Comparison of ENCODE assay signal across 13 cellular contexts in the genomic region with DNA sequence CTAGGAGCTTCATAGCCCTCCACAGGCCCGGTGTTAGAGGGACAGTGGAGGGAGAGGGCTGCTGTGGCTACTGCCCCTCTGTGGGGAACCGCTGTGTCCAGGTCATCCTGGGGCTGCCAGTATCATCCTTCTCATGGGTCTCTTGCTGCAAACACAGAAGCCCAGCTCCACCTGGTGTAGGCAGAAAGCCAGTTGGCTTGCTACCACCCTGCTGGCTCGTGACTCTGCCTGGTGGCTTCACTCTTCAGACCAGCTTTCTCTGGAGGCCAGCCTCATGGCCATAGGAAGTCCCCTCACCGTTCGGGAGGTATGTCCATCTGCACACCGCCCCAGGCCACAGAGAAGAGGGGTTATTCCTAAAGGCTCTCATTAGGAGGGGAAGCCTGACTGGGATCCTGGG. TPM values are rescaled to one million over a fixed set of nuclear protein-coding genes. Genes with fewer than 3 reads are reported as not detected.
DNase-seq lines count a peak whose midpoint lies in the region; ATAC-seq and TF ChIP-seq lines count a peak whose summit lies in the region.
"Had no signal": no experiment of that assay in that cellular context is flagged by ENCODE, and none has a peak within 500 bp of the region (broad histone marks: within the 10 kb centered on the region; RNA-seq: fewer than 3 reads in every experiment).

No MANE protein-coding gene starts in this region.

- H3K4me1 ChIP-seq in CD4-positive, CD25-positive, alpha-beta regulatory T cell (ENCODE audit: control insufficient read depth, insufficient read depth, low read length, poor library complexity, severe bottlenecking): peaks cover 44% of the 10 kb centered on the region
- H3K4me1 ChIP-seq in Karpas-422 (ENCODE audit: low read length): peaks cover 70% of the 10 kb centered on the region
- H3K4me1 ChIP-seq in ascending aorta: peaks cover 21 to 52% of the 10 kb centered on the region in 2 donors
- peaks cover 20 to 29% of the 10 kb centered on the region in 2 donors for H3K4me1 ChIP-seq in naive thymus-derived CD4-positive, alpha-beta T cell (ENCODE audit: control insufficient read depth in 2 of 2, insufficient read depth in 2 of 2, low read length in 2 of 2)

- no peaks in the 10 kb centered on the region for H3K9me3 Mint-ChIP-seq in CD4-positive, CD25-positive, alpha-beta regulatory T cell
- H3K9me3 Mint-ChIP-seq in naive thymus-derived CD4-positive, alpha-beta T cell: no peaks in the 10 kb centered on the region

- H3K27ac Mint-ChIP-seq in CD4-positive, CD25-positive, alpha-beta regulatory T cell: peak overlapping the region; percentile 79 to 93 (median 92)
- peak overlapping the region in 7 of 9 donors; percentile 76 to 84 (median 79) for H3K27ac Mint-ChIP-seq in naive thymus-derived CD4-positive, alpha-beta T cell

- H3K9me3 ChIP-seq in CD4-positive, CD25-positive, alpha-beta regulatory T cell (ENCODE audit: control insufficient read depth in 2 of 2, low read length in 2 of 2): no peaks in the 10 kb centered on the region
- no peaks in the 10 kb centered on the region for H3K9me3 ChIP-seq in Karpas-422 (ENCODE audit: low read length)
- no peaks in the 10 kb centered on the region for H3K9me3 ChIP-seq in ascending aorta
- no peaks in the 10 kb centered on the region for H3K9me3 ChIP-seq in naive thymus-derived CD4-positive, alpha-beta T cell (ENCODE audit: control insufficient read depth in 2 of 3, low read length in 3 of 3)
- H3K9me3 ChIP-seq: BLaER1 treated with 17β-estradiol and CSF1 and Interleukin-3, amounts not matched to agents 10 nM and 100 nM had no signal

- no peak for ATAC-seq in CD4-positive, CD25-positive, alpha-beta regulatory T cell (ENCODE audit: low read depth in 2 of 2)
- ATAC-seq in naive thymus-derived CD4-positive, alpha-beta T cell: no peak
- no peak for ATAC-seq in HG03135 (IDR thresholded peaks at IDR 0.05; ENCODE audit: unreplicated experiment)
- ATAC-seq: K562 had no signal

- H3K9ac ChIP-seq in Karpas-422 (ENCODE audit: low read length): peak overlapping the region; percentile 94

- peaks cover 66% of the 10 kb centered on the region for H3K79me2 ChIP-seq in Karpas-422 (ENCODE audit: low read length)

- CTCF ChIA-PET in naive thymus-derived CD4-positive, alpha-beta T cell (lab: Charles Lee): interaction anchor here (0.5 kb wide), 1 partner anchor 1231 kb away, joined by 6 read pairs; no protein-coding TSS in a partner anchor

- no peaks in the 10 kb centered on the region for H3K27me3 Mint-ChIP-seq in CD4-positive, CD25-positive, alpha-beta regulatory T cell
- H3K27me3 Mint-ChIP-seq in naive thymus-derived CD4-positive, alpha-beta T cell: no peaks in the 10 kb centered on the region

- H3K4me3 Mint-ChIP-seq in CD4-positive, CD25-positive, alpha-beta regulatory T cell: peak overlapping the region in 1 of 4 donors; percentile 47
- no peak overlapping the region for H3K4me3 Mint-ChIP-seq in naive thymus-derived CD4-positive, alpha-beta T cell

- peaks cover 0 to 60% (median 14%) of the 10 kb centered on the region in 4 donors for H3K4me1 Mint-ChIP-seq in CD4-positive, CD25-positive, alpha-beta regulatory T cell
- peaks cover 26 to 53% (median 41%) of the 10 kb centered on the region in 7 donors for H3K4me1 Mint-ChIP-seq in naive thymus-derived CD4-positive, alpha-beta T cell

- no peak for DNase-seq in CD4-positive, CD25-positive, alpha-beta regulatory T cell
- DNase-seq in Karpas-422 (peak; percentile 55), ascending aorta (ENCODE audit: low spot score in 2 of 2) (no peak), HPDE6-E6E7 (ENCODE audit: extremely low spot score) (no peak), pons (ENCODE audit: low spot score) (no peak)
- no peak for DNase-seq in naive thymus-derived CD4-positive, alpha-beta T cell
- DNase-seq in stimulated activated CD4-positive, alpha-beta T cell treated with anti-CD3 and anti-CD28 coated beads, Interleukin-4, amount 100 ng/mL, for 24 hours: no peak
- DNase-seq: activated CD8-positive, alpha-beta memory T cell treated with anti-CD3 and anti-CD28 coated beads for 24 hours; NCI-H2081 treated with DMSO at 0.1 percent for 48 hours; stimulated activated CD4-positive, alpha-beta T cell treated with anti-CD3 and anti-CD28 coated beads, Interleukin-4, amount 100 ng/mL, for 1 hour had no signal

- H3K9me2 ChIP-seq in Karpas-422 (replicated peaks; ENCODE audit: insufficient read depth, low read length): no peaks in the 10 kb centered on the region

- intact Hi-C loops in ascending aorta (cut with DNase I): no loop called here
- intact Hi-C loops in naive thymus-derived CD4-positive, alpha-beta T cell (cut with micrococcal nuclease): no loop called here

- TF ChIP-seq CTCF in ascending aorta (IDR thresholded peaks at IDR 0.05): no peak

- H2AFZ ChIP-seq in Karpas-422 (ENCODE audit: low read length): no peak overlapping the region

- POLR2A ChIA-PET in naive thymus-derived CD4-positive, alpha-beta T cell (lab: Charles Lee): interaction anchor here (14.4 kb wide), 1 partner anchor 22 kb away, joined by 296 read pairs; no protein-coding TSS in a partner anchor

- H3K4me3 ChIP-seq in CD4-positive, CD25-positive, alpha-beta regulatory T cell (ENCODE audit: low read depth, low read length): no peak overlapping the region
- H3K4me3 ChIP-seq in Karpas-422 (ENCODE audit: low read length) (peak overlapping the region; percentile 59), ascending aorta (no peak overlapping the region)
- no peak overlapping the region for H3K4me3 ChIP-seq in naive thymus-derived CD4-positive, alpha-beta T cell (ENCODE audit: low read length)
- H3K4me3 ChIP-seq: BLaER1 treated with 17β-estradiol and CSF1 and Interleukin-3, amounts not matched to agents 10 nM and 100 nM; K562 had no signal

- no peaks in the 10 kb centered on the region for H4K20me1 ChIP-seq in Karpas-422 (ENCODE audit: insufficient read depth, low read depth, low read length)

- H3K4me2 ChIP-seq in Karpas-422 (ENCODE audit: low read depth, low read length, poor library complexity, severe bottlenecking): peak overlapping the region; percentile 78

- no peaks in the 10 kb centered on the region for H3K27me3 ChIP-seq in CD4-positive, CD25-positive, alpha-beta regulatory T cell (ENCODE audit: control insufficient read depth, insufficient read depth, low read length)
- H3K27me3 ChIP-seq in Karpas-422 (ENCODE audit: low read length) (no peaks in the 10 kb centered on the region), ascending aorta (no peaks in the 10 kb centered on the region)
- H3K27me3 ChIP-seq in naive thymus-derived CD4-positive, alpha-beta T cell (ENCODE audit: control insufficient read depth in 2 of 2, insufficient read depth in 2 of 2, low read length in 2 of 2): no peaks in the 10 kb centered on the region
- H3K27me3 ChIP-seq: BLaER1 treated with 17β-estradiol and CSF1 and Interleukin-3, amounts not matched to agents 10 nM and 100 nM had no signal

- peaks cover 9% of the 10 kb centered on the region for H3K36me3 Mint-ChIP-seq in CD4-positive, CD25-positive, alpha-beta regulatory T cell
- H3K36me3 Mint-ChIP-seq in naive thymus-derived CD4-positive, alpha-beta T cell: peaks cover 0 to 13% (median 3%) of the 10 kb centered on the region in 5 donors

- peaks cover 61% of the 10 kb centered on the region for H3K36me3 ChIP-seq in CD4-positive, CD25-positive, alpha-beta regulatory T cell (ENCODE audit: control insufficient read depth, insufficient read depth, low read length)
- H3K36me3 ChIP-seq in Karpas-422 (ENCODE audit: insufficient read depth, low read length): 0 out of 2 replicates have a peak, but pooled peaks cover 9% of the 10 kb centered on the region
- peaks cover 28% of the 10 kb centered on the region in 2 donors for H3K36me3 ChIP-seq in ascending aorta
- H3K36me3 ChIP-seq in naive thymus-derived CD4-positive, alpha-beta T cell (ENCODE audit: control insufficient read depth in 2 of 3, insufficient read depth in 3 of 3, low read length in 3 of 3): peaks cover 0 to 84% (median 9%) of the 10 kb centered on the region in 3 experiments

- H3K27ac ChIP-seq in CD4-positive, CD25-positive, alpha-beta regulatory T cell (ENCODE audit: insufficient read depth, low read length, poor library complexity, severe bottlenecking): no peak overlapping the region
- peak overlapping the region; percentile 93 for H3K27ac ChIP-seq in Karpas-422 (ENCODE audit: low read length)
- peak overlapping the region; percentile 78 to 89 for H3K27ac ChIP-seq in ascending aorta
- H3K27ac ChIP-seq in naive thymus-derived CD4-positive, alpha-beta T cell (ENCODE audit: low read depth, low read length): peak overlapping the region; percentile 45

RNA-seq across cellular contexts. Expression of a gene that starts 19.4 kb away (rescaled TPM):
- total RNA-seq in CD4-positive, CD25-positive, alpha-beta regulatory T cell: 0.81 TPM
- polyA plus RNA-seq in CD4-positive, CD25-positive, alpha-beta regulatory T cell: under 1 TPM in 1 of 4 donors, not detected in 3; 0.06 TPM
- 0.14 and 0.26 TPM in 2 replicates for total RNA-seq in Karpas-422 (2014; rRNA removed; shearing (Covaris generic); ENCODE audit: low replicate concordance)
- total RNA-seq in ascending aorta: 51.0 TPM
- 1 to 10 TPM; 1.0 to 2.3 (median 1.7) TPM for total RNA-seq in naive thymus-derived CD4-positive, alpha-beta T cell
- under 1 TPM in 1 of 2 donors, not detected in 1; 0.40 TPM for polyA plus RNA-seq in naive thymus-derived CD4-positive, alpha-beta T cell

Comparison
In these comparisons a context has a peak if more than half of its experiments do, and no peak if none do; other contexts are left out.
1. RNA of a gene that starts 19.4 kb away (total RNA-seq): 51.0 TPM in ascending aorta (single experiment); 1.0 to 2.3 TPM in naive thymus-derived CD4-positive, alpha-beta T cell, 0.81 TPM in CD4-positive, CD25-positive, alpha-beta regulatory T cell (single experiment) and 0.14 to 0.26 TPM in Karpas-422; every median in the first group is over 10 times any median in the second.